In genomic region chr12:29743801-29744200, GRCh38 we compare ENCODE assay signal across 11 cellular contexts. TPM values are rescaled to one million over a fixed set of nuclear protein-coding genes. Genes with fewer than 3 reads are reported as not detected.
DNase-seq lines count a peak whose midpoint lies in the region; ATAC-seq and TF ChIP-seq lines count a peak whose summit lies in the region.
"Had no signal": no experiment of that assay in that cellular context is flagged by ENCODE, and none has a peak within 500 bp of the region (broad histone marks: within the 10 kb centered on the region; RNA-seq: fewer than 3 reads in every experiment).

No MANE protein-coding gene starts in this region.

- H3K27me3 ChIP-seq in BJ (ENCODE audit: control insufficient read depth, insufficient read depth, low read length) (no peaks in the 10 kb centered on the region), lower lobe of right lung (ENCODE audit: low read depth) (no peaks in the 10 kb centered on the region)
- H3K27me3 ChIP-seq in CD8-positive, alpha-beta memory T cell (ENCODE audit: insufficient read depth, low read length, poor library complexity, severe bottlenecking), result no peaks in the 10 kb centered on the region

- H3K4me1 Mint-ChIP-seq in CD8-positive, alpha-beta memory T cell, result no peaks in the 10 kb centered on the region

- no peak overlapping the region for H3K27ac Mint-ChIP-seq in CD8-positive, alpha-beta memory T cell
- H3K27ac Mint-ChIP-seq: activated T-cell treated with anti-CD3 and anti-CD28 coated beads, Interleukin-2, amount 50 U/mL, for 72 hours; CD8-positive, alpha-beta T cell; mesothelial cell of epicardium had no signal

- no peaks in the 10 kb centered on the region for H3K27me3 Mint-ChIP-seq in CD8-positive, alpha-beta memory T cell

- H3K36me3 Mint-ChIP-seq in CD8-positive, alpha-beta memory T cell, result no peaks in the 10 kb centered on the region
- H3K36me3 Mint-ChIP-seq: CD8-positive, alpha-beta T cell; mesothelial cell of epicardium had no signal

- DNase-seq in BJ (ENCODE audit: low read depth) (peak; percentile 11), NCI-H226 (peak; percentile 67), choroid plexus epithelial cell (ENCODE audit: low read depth) (peak; percentile 98), lower lobe of right lung (no peak), DMS114 treated with DMSO at 0.1 percent for 48 hours (lab: John Stamatoyannopoulos, UW; ENCODE audit: unreplicated experiment) (no peak), CD1c-positive myeloid dendritic cell (ENCODE audit: extremely low spot score) (no peak), HuH-7.5 (ENCODE audit: low spot score) (no peak)
- no peak for DNase-seq in CD8-positive, alpha-beta memory T cell
- DNase-seq: activated T-cell treated with anti-CD3 and anti-CD28 coated beads, Interleukin-2, amount 50 U/mL, for 72 hours; CD8-positive, alpha-beta T cell had no signal

- POLR2A ChIA-PET in BJ (lab: Charles Lee), result no interaction called here
- POLR2A ChIA-PET in CD8-positive, alpha-beta memory T cell (lab: Charles Lee), result no interaction called here

- ATAC-seq in lower lobe of right lung, result peak; percentile 42 to 63
- ATAC-seq: activated T-cell treated with anti-CD3 and anti-CD28 coated beads, Interleukin-2, amount 50 U/mL, for 72 hours; CD8-positive, alpha-beta T cell had no signal

- intact Hi-C loops in lower lobe of right lung (cut with DNase I), result no loop called here

- H3K4me3 Mint-ChIP-seq in CD8-positive, alpha-beta memory T cell, result no peak overlapping the region
- H3K4me3 Mint-ChIP-seq: activated T-cell treated with anti-CD3 and anti-CD28 coated beads, Interleukin-2, amount 50 U/mL, for 72 hours; CD8-positive, alpha-beta T cell; mesothelial cell of epicardium had no signal

- no peaks in the 10 kb centered on the region for H3K4me1 ChIP-seq in lower lobe of right lung
- H3K4me1 ChIP-seq in CD8-positive, alpha-beta memory T cell (ENCODE audit: insufficient read depth, low read length), result no peaks in the 10 kb centered on the region

- no peak for TF ChIP-seq CTCF in BJ (IDR thresholded peaks at IDR 0.05; ENCODE audit: insufficient read depth, low read depth, low read length)
- TF ChIP-seq CTCF in choroid plexus epithelial cell (conservative IDR thresholded peaks at IDR 0.05; ENCODE audit: low read depth, low read length), result no peak
- TF ChIP-seq CTCF in lower lobe of right lung (IDR thresholded peaks at IDR 0.05), result no peak

- CTCF ChIA-PET in BJ (lab: Yijun Ruan, JAX), result interaction anchor here (1.0 kb wide), 1 partner anchor 32 kb away, joined by 3 read pairs; no protein-coding TSS in a partner anchor
- CTCF ChIA-PET in CD8-positive, alpha-beta memory T cell (lab: Charles Lee), result no interaction called here

- H3K4me3 ChIP-seq in BJ (ENCODE audit: low read depth, low read length), result no peak overlapping the region
- H3K4me3 ChIP-seq in choroid plexus epithelial cell (ENCODE audit: low read depth, low read length), result no peak overlapping the region
- H3K4me3 ChIP-seq in lower lobe of right lung, result no peak overlapping the region
- no peak overlapping the region for H3K4me3 ChIP-seq in CD8-positive, alpha-beta memory T cell (ENCODE audit: low read length)

- peaks cover 0 to 4% (median 0%) of the 10 kb centered on the region in 5 donors for H3K9me3 Mint-ChIP-seq in CD8-positive, alpha-beta memory T cell
- H3K9me3 Mint-ChIP-seq: activated T-cell treated with anti-CD3 and anti-CD28 coated beads, Interleukin-2, amount 50 U/mL, for 72 hours; CD8-positive, alpha-beta T cell; mesothelial cell of epicardium had no signal

- H3K9me3 ChIP-seq in lower lobe of right lung, result no peaks in the 10 kb centered on the region
- no peaks in the 10 kb centered on the region for H3K9me3 ChIP-seq in CD8-positive, alpha-beta memory T cell (ENCODE audit: low read length)

- no peaks in the 10 kb centered on the region for H3K36me3 ChIP-seq in BJ (ENCODE audit: control insufficient read depth, insufficient read depth, low read length)
- no peaks in the 10 kb centered on the region for H3K36me3 ChIP-seq in lower lobe of right lung
- H3K36me3 ChIP-seq in CD8-positive, alpha-beta memory T cell (ENCODE audit: insufficient read depth, low read length), result no peaks in the 10 kb centered on the region

- H3K27ac ChIP-seq in lower lobe of right lung, result no peak overlapping the region
- no peak overlapping the region for H3K27ac ChIP-seq in CD8-positive, alpha-beta memory T cell (ENCODE audit: low read depth, low read length)

RNA-seq across cellular contexts. Expression of gene TMTC1, which starts 39.9 kb away (rescaled TPM):
- 21.8 and 22.5 TPM in 2 replicates for polyA plus RNA-seq in BJ (2011; rRNA removed)
- 31.2 and 35.7 TPM in 2 replicates for polyA minus RNA-seq in BJ (2011; rRNA and poly(A)+ RNA removed)
- 24.8 TPM for total RNA-seq in lower lobe of right lung
- not detected for total RNA-seq in CD8-positive, alpha-beta memory T cell
- not detected for polyA plus RNA-seq in CD8-positive, alpha-beta memory T cell
- total RNA-seq: CD8-positive, alpha-beta T cell had no signal

Comparison
In these comparisons a context has a peak if more than half of its experiments do, and no peak if none do; other contexts are left out.
1. DNase-seq: peak in BJ (single experiment), NCI-H226 (single experiment) and choroid plexus epithelial cell (single experiment); none in lower lobe of right lung (single experiment), CD8-positive, alpha-beta memory T cell (0 of 5), DMS114 treated with DMSO at 0.1 percent for 48 hours (single experiment), CD1c-positive myeloid dendritic cell (single experiment) and HuH-7.5 (single experiment).
2. RNA of gene TMTC1, which starts 39.9 kb away (total RNA-seq): 24.8 TPM in lower lobe of right lung (single experiment); not detected in CD8-positive, alpha-beta memory T cell; every median in the first group is over 10 times any median in the second.